Comparison of ENCODE assay signal across 11 cellular contexts in genomic region chr2:197092431-197092830, GRCh38.
DNase-seq lines count a peak whose midpoint lies in the region; ATAC-seq and TF ChIP-seq lines count a peak whose summit lies in the region.
"Had no signal": no experiment of that assay in that cellular context is flagged by ENCODE, and none has a peak within 500 bp of the region (broad histone marks: within the 10 kb centered on the region; RNA-seq: fewer than 3 reads in every experiment).

No MANE protein-coding gene starts in this region.

- no peaks in the 10 kb centered on the region for H3K9me3 Mint-ChIP-seq in activated naive CD4-positive, alpha-beta T cell treated with anti-CD3 and anti-CD28 coated beads, Interleukin-2, amount 50 U/mL, for 24 hours
- H3K9me3 Mint-ChIP-seq: dendritic cell treated with granulocyte-macrophage colony-stimulating factor and Interleukin-4, amounts not matched to agents 40 ng/mL and 50 ng/mL, for 4 days had no signal

- H3K4me3 Mint-ChIP-seq in activated naive CD4-positive, alpha-beta T cell treated with anti-CD3 and anti-CD28 coated beads, Interleukin-2, amount 50 U/mL, for 24 hours, result no peak overlapping the region
- H3K4me3 Mint-ChIP-seq: B cell; dendritic cell treated with granulocyte-macrophage colony-stimulating factor and Interleukin-4, amounts not matched to agents 40 ng/mL and 50 ng/mL, for 4 days had no signal

- TF ChIP-seq POLR2A in transverse colon (IDR thresholded peaks at IDR 0.05) (no peak), GM18505 (IDR thresholded peaks at IDR 0.05; ENCODE audit: borderline replicate concordance, extremely low read depth, insufficient read depth, insufficient read length) (no peak)

- H3K9me2 ChIP-seq in SK-N-SH, result no peaks in the 10 kb centered on the region

- CTCF ChIA-PET in SK-N-SH (lab: Yijun Ruan, JAX), result interaction anchor here (1.0 to 4.5 kb wide), 6 partner anchors 9 to 286 kb away, joined by 3 to 25 read pairs (median 4); no protein-coding TSS in a partner anchor

- peak; percentile 38 to 81 for ATAC-seq in left cardiac atrium
- ATAC-seq in HG03521 (IDR thresholded peaks at IDR 0.05; ENCODE audit: unreplicated experiment), result no peak
- no peak for ATAC-seq in GM18505 (IDR thresholded peaks at IDR 0.05; ENCODE audit: unreplicated experiment)

- peaks cover 31% of the 10 kb centered on the region for H3K4me1 Mint-ChIP-seq in activated naive CD4-positive, alpha-beta T cell treated with anti-CD3 and anti-CD28 coated beads, Interleukin-2, amount 50 U/mL, for 24 hours

- H3K27me3 ChIP-seq in SK-N-SH (ENCODE audit: insufficient read depth) (no peaks in the 10 kb centered on the region), transverse colon (no peaks in the 10 kb centered on the region)

- H3K9ac ChIP-seq in SK-N-SH, result no peak overlapping the region

- peak overlapping the region; percentile 56 to 93; a peak in 3 of 4 replicates for H3K27ac ChIP-seq in SK-N-SH (ENCODE audit: low read depth in 2 of 2, low read length in 1 of 2)
- H3K27ac ChIP-seq in transverse colon, result peak overlapping the region in 2 of 4 donors; percentile 2 to 5
- H3K27ac ChIP-seq in caudate nucleus (ENCODE audit: low read depth, low read length), result no peak overlapping the region

- H3K36me3 Mint-ChIP-seq in activated naive CD4-positive, alpha-beta T cell treated with anti-CD3 and anti-CD28 coated beads, Interleukin-2, amount 50 U/mL, for 24 hours, result peaks cover 19% of the 10 kb centered on the region

- no peaks in the 10 kb centered on the region for H3K79me2 ChIP-seq in SK-N-SH (ENCODE audit: insufficient read depth)

- POLR2A ChIA-PET in SK-N-SH (lab: Yijun Ruan, JAX), result interaction anchor here (1.0 kb wide), 1 partner anchor 218 kb away, joined by 8 read pairs; the partner anchor contains the start of gene ANKRD44

- no peaks in the 10 kb centered on the region for H3F3A ChIP-seq in SK-N-SH (replicated peaks; ENCODE audit: insufficient read depth)

- H2AFZ ChIP-seq in SK-N-SH (ENCODE audit: low read depth), result no peak overlapping the region; the same call in 1 of the 2 replicates

- peak; percentile 52 for TF ChIP-seq RAD21 in SK-N-SH (IDR thresholded peaks at IDR 0.05; ENCODE audit: low read length)

- H3K4me1 ChIP-seq in SK-N-SH (ENCODE audit: control insufficient read depth in 1 of 2, insufficient read depth in 2 of 2, low read depth in 1 of 2, low read length in 1 of 2) (peaks cover 15 to 76% of the 10 kb centered on the region in 2 experiments; a peak in 3 of 4 replicates), transverse colon (peaks cover 0 to 4% (median 0%) of the 10 kb centered on the region in 4 donors)

- 14% methylated on average over 4 of the region's 4 CpGs for WGBS in SK-N-SH (ENCODE audit: low lambda C conversion rate)
- WGBS in transverse colon (ENCODE audit: low coverage in 1 of 2), 2 donors, result 59 to 74% methylated on average over 4 of the region's 4 CpGs

- no peaks in the 10 kb centered on the region for H3K36me3 ChIP-seq in SK-N-SH (replicated peaks in 1 of 2; ENCODE audit: control insufficient read depth in 1 of 2, insufficient read depth in 2 of 2, low read length in 1 of 2)
- no peaks in the 10 kb centered on the region for H3K36me3 ChIP-seq in transverse colon

- H3K4me3 ChIP-seq in SK-N-SH (ENCODE audit: low read depth in 2 of 2, low read length in 1 of 2) (no peak overlapping the region), transverse colon (no peak overlapping the region)

- H3K4me2 ChIP-seq in SK-N-SH, result peak overlapping the region; percentile 42; the same call in 1 of the 2 replicates

- TF ChIP-seq EP300 in SK-N-SH (IDR thresholded peaks at IDR 0.05; ENCODE audit: borderline replicate concordance in 1 of 2, low read depth in 1 of 2, low read length in 1 of 2), result peak; percentile 33 to 98; a peak in 3 of 4 replicates
- TF ChIP-seq EP300 in transverse colon (IDR thresholded peaks at IDR 0.05; ENCODE audit: low read depth), result peak; percentile 84

- intact Hi-C loops in left cardiac atrium (cut with DNase I), result no loop called here
- intact Hi-C loops in transverse colon (cut with DNase I; ENCODE audit: low total_unique reads), result no loop called here

- no peaks in the 10 kb centered on the region for H3K27me3 Mint-ChIP-seq in activated naive CD4-positive, alpha-beta T cell treated with anti-CD3 and anti-CD28 coated beads, Interleukin-2, amount 50 U/mL, for 24 hours
- H3K27me3 Mint-ChIP-seq: B cell; dendritic cell treated with granulocyte-macrophage colony-stimulating factor and Interleukin-4, amounts not matched to agents 40 ng/mL and 50 ng/mL, for 4 days had no signal

- H4K20me1 ChIP-seq in SK-N-SH (ENCODE audit: insufficient read depth), result no peaks in the 10 kb centered on the region

- in situ Hi-C loops in transverse colon (cut with MboI; ENCODE audit: low pct_ligation_motif_present in 1 of 4, low pct_unique_long_range_greater_than_20kb in 1 of 4, low sequenced_read_pairs in 3 of 4), result no loop called here

- H3K9me3 ChIP-seq in SK-N-SH, result no peaks in the 10 kb centered on the region
- no peaks in the 10 kb centered on the region for H3K9me3 ChIP-seq in transverse colon

- TF ChIP-seq CTCF in SK-N-SH (IDR thresholded peaks at IDR 0.05), result no peak
- TF ChIP-seq CTCF in transverse colon (IDR thresholded peaks at IDR 0.05), result no peak

- DNase-seq in activated naive CD4-positive, alpha-beta T cell treated with anti-CD3 and anti-CD28 coated beads, Interleukin-2, amount 50 U/mL, for 16 hours, result no peak
- DNase-seq in SK-N-SH, result peak; percentile 46
- no peak for DNase-seq in left cardiac atrium
- DNase-seq in transverse colon, result peak; percentile 20
- no peak for DNase-seq in caudate nucleus (lab: John Stamatoyannopoulos, UW)
- DNase-seq: kidney glomerular epithelial cell had no signal

- peak overlapping the region; percentile 73 for H3K27ac Mint-ChIP-seq in activated naive CD4-positive, alpha-beta T cell treated with anti-CD3 and anti-CD28 coated beads, Interleukin-2, amount 50 U/mL, for 24 hours
- H3K27ac Mint-ChIP-seq: dendritic cell treated with granulocyte-macrophage colony-stimulating factor and Interleukin-4, amounts not matched to agents 40 ng/mL and 50 ng/mL, for 4 days had no signal

TF ChIP-seq in SK-N-SH, 30 proteins besides CTCF, POLR2A, EP300 and RAD21 (continues in another document):
- no peak for TF ChIP-seq RXRA (IDR thresholded peaks at IDR 0.05; ENCODE audit: borderline replicate concordance, low read depth)
- TF ChIP-seq NFIC (IDR thresholded peaks at IDR 0.05; ENCODE audit: borderline replicate concordance), result no peak
- no peak for TF ChIP-seq YY1 (IDR thresholded peaks at IDR 0.05; ENCODE audit: low read depth)
- no peak for TF ChIP-seq USF2 (IDR thresholded peaks at IDR 0.05; ENCODE audit: borderline replicate concordance, low read depth, low read length)
- TF ChIP-seq JUND (IDR thresholded peaks at IDR 0.05), result peak; percentile 13; the same call in 1 of the 2 replicates
- TF ChIP-seq GATA2 (CRISPR knock-in tag; IDR thresholded peaks at IDR 0.05), result peak; percentile 91
- TF ChIP-seq CHD2 (IDR thresholded peaks at IDR 0.05; ENCODE audit: low read length, partially characterized antibody), result peak; percentile 95
- TF ChIP-seq USF1 (IDR thresholded peaks at IDR 0.05; ENCODE audit: borderline replicate concordance, low read depth), result peak; percentile 33; the same call in 1 of the 2 replicates
- TF ChIP-seq TCF12 (IDR thresholded peaks at IDR 0.05), result peak; percentile 88
- peak; percentile 79 for TF ChIP-seq PBX3 (IDR thresholded peaks at IDR 0.05)
- no peak for TF ChIP-seq NRF1 (IDR thresholded peaks at IDR 0.05; ENCODE audit: low read depth, low read length)
- TF ChIP-seq FOXM1 (IDR thresholded peaks at IDR 0.05; ENCODE audit: low read depth), result 0 out of 2 replicates have a peak, but pooled peaks have one; percentile 43
- peak; percentile 99 for TF ChIP-seq FOXJ3 (CRISPR knock-in tag; IDR thresholded peaks at IDR 0.05)
- TF ChIP-seq GABPA (IDR thresholded peaks at IDR 0.05; ENCODE audit: low read depth), result no peak

Comparison
In these comparisons a context has a peak if more than half of its experiments do, and no peak if none do; other contexts are left out.
1. DNase-seq: peak in SK-N-SH (single experiment) and transverse colon (single experiment); none in activated naive CD4-positive, alpha-beta T cell treated with anti-CD3 and anti-CD28 coated beads, Interleukin-2, amount 50 U/mL, for 16 hours (single experiment), left cardiac atrium (single experiment) and caudate nucleus (0 of 61).
2. ATAC-seq: peak in left cardiac atrium (2 of 2); none in HG03521 (single experiment) and GM18505 (single experiment).